17 cellular contexts compared by ENCODE assay signal in the genomic region with DNA sequence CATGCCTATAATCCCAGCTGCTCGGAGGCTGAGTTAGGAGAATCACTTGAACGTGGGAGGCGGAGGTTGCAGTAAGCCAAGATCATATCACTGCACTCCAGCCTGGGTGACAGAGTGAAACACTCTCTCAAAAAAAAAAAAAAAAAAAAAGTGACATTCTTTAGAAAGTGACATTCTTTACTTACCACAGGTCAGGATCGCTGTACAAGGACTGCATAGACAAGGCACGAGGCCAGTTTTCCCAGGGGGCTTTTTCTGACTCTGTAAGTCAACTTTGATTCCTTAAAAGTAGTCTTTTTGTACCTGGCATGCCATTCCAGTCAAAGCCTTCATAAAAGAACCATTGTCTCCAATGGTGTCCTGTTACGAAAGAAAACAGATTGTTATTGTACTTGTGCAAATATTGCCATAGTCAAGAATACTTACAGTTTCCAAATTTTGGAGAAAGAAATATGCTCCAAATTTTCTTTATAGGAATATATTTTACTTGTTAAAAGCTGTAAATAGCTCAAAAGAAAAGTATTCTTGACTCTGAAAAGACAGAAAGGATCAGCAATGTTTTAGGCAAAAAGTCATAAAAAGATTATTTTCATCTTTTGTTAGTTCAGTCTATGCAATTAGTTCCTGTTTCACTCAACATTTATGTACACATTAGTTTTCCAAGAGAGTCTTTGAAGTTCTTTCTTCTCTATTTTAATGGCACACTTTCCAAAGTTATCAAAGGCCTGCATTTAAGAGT. TPM values are rescaled to one million over a fixed set of nuclear protein-coding genes. Genes with fewer than 3 reads are reported as not detected.
DNase-seq lines count a peak whose midpoint lies in the region; ATAC-seq, FAIRE-seq and TF ChIP-seq lines count a peak whose summit lies in the region.
"Had no signal": no experiment of that assay in that cellular context is flagged by ENCODE, and none has a peak within 500 bp of the region (broad histone marks: within the 10 kb centered on the region; RNA-seq: fewer than 3 reads in every experiment).

No MANE protein-coding gene starts in this region.

- TF ChIP-seq EP300 in K562 (IDR thresholded peaks at IDR 0.05; ENCODE audit: low read length) (no peak), SK-N-SH (IDR thresholded peaks at IDR 0.05; ENCODE audit: borderline replicate concordance in 1 of 2, low read depth in 1 of 2, low read length in 1 of 2) (no peak)

- in situ Hi-C loops in K562 (cut with MboI) = no loop called here

- H3K27me3 ChIP-seq in K562 (ENCODE audit: control insufficient read depth in 2 of 2, insufficient read depth in 2 of 2, low read length in 2 of 2) (peaks cover 0 to 3% of the 10 kb centered on the region in 2 experiments; a peak in 2 of 5 replicates), pancreas (no peaks in the 10 kb centered on the region), mesenchymal stem cell (ENCODE audit: control insufficient read depth in 1 of 2, insufficient read depth in 1 of 2, low read length in 2 of 2) (no peaks in the 10 kb centered on the region), SK-N-SH (ENCODE audit: insufficient read depth) (no peaks in the 10 kb centered on the region)
- H3K27me3 ChIP-seq: transverse colon had no signal

- intact Hi-C loops in K562 (cut with micrococcal nuclease) (no loop called here), pancreas (cut with DNase I) (no loop called here)

- POLR2A ChIA-PET in K562 (lab: Yijun Ruan, JAX) = interaction anchor here (1.1 kb wide), 1 partner anchor 11 kb away, joined by 5 read pairs; no protein-coding TSS in a partner anchor
- POLR2A ChIA-PET in SK-N-SH (lab: Yijun Ruan, JAX) = no interaction called here

- no peak overlapping the region for H3K14ac ChIP-seq in mesenchymal stem cell (ENCODE audit: low read length in 2 of 2)

- no peaks in the 10 kb centered on the region; a peak in 1 of 5 replicates for H3K4me1 ChIP-seq in K562 (replicated peaks in 1 of 2; ENCODE audit: control insufficient read depth in 2 of 2, insufficient read depth in 2 of 2, low read length in 2 of 2)
- peaks cover 0 to 7% (median 6%) of the 10 kb centered on the region in 3 donors for H3K4me1 ChIP-seq in pancreas
- H3K4me1 ChIP-seq in mesenchymal stem cell (ENCODE audit: control insufficient read depth, insufficient read depth, low read depth, low read length) = no peaks in the 10 kb centered on the region
- H3K4me1 ChIP-seq in SK-N-SH (ENCODE audit: control insufficient read depth in 1 of 2, insufficient read depth in 2 of 2, low read depth in 1 of 2, low read length in 1 of 2) = no peaks in the 10 kb centered on the region
- H3K4me1 ChIP-seq: SJCRH30, transverse colon had no signal

- H3K18ac ChIP-seq in mesenchymal stem cell (ENCODE audit: low read depth in 1 of 2, low read length in 2 of 2) = no peak overlapping the region

- H3K4me2 ChIP-seq in K562 (ENCODE audit: insufficient read depth, low read length) (no peak overlapping the region), mesenchymal stem cell (ENCODE audit: low read length, poor library complexity, severe bottlenecking) (no peak overlapping the region), SK-N-SH (no peak overlapping the region)
- H3K4me2 ChIP-seq: smooth muscle cell had no signal

- 0% methylated on average over 6 of the region's 6 CpGs for WGBS in K562 (ENCODE audit: insufficient coverage, low coverage, missing lambda C conversion rate)
- WGBS in pancreas, 2 donors = 60 to 63% methylated on average over 6 of the region's 6 CpGs
- WGBS in mesenchymal stem cell = 83% methylated on average over 5 of the region's 6 CpGs
- WGBS in SK-N-SH (ENCODE audit: low lambda C conversion rate) = 81% methylated on average over 6 of the region's 6 CpGs

- H3K23ac ChIP-seq in mesenchymal stem cell (ENCODE audit: low read length in 2 of 2) = no peak overlapping the region

- H4K20me1 ChIP-seq in K562 (replicated peaks; ENCODE audit: control insufficient read depth, insufficient read depth, low read length) (no peaks in the 10 kb centered on the region), SK-N-SH (ENCODE audit: insufficient read depth) (no peaks in the 10 kb centered on the region)

- H3K27ac ChIP-seq in K562 (ENCODE audit: extremely low read depth, low read depth, low read length) (no peak overlapping the region), pancreas (peak overlapping the region in 3 of 4 donors; percentile 47 to 59 (median 57)), mesenchymal stem cell (ENCODE audit: low read length, poor library complexity, severe bottlenecking) (no peak overlapping the region), SK-N-SH (ENCODE audit: low read depth in 2 of 2, low read length in 1 of 2) (no peak overlapping the region)
- H3K27ac ChIP-seq: SJCRH30, transverse colon had no signal

- DNase-seq in DMS53 (lab: John Stamatoyannopoulos, UW) = peak; percentile 49
- peak; percentile 32 for DNase-seq in HuH-7 (ENCODE audit: low spot score)
- DNase-seq in K562 (ENCODE audit: extremely low read depth in 1 of 4, low spot score in 3 of 4) = no peak
- DNase-seq in pancreas = peak in 3 of 6 donors; percentile 26 to 29 (median 28)
- DNase-seq in mesenchymal stem cell = no peak
- no peak for DNase-seq in SK-N-SH
- DNase-seq: activated CD4-positive, alpha-beta T cell treated with anti-CD3 and anti-CD28 coated beads, Interleukin-2, amount 50 U/mL, for 4 hours; activated CD8-positive, alpha-beta memory T cell treated with anti-CD3 and anti-CD28 coated beads, Interleukin-2, amount 50 U/mL, for 48 hours; stimulated activated CD4-positive, alpha-beta T cell treated with anti-CD3 and anti-CD28 coated beads, Interleukin-2, amount 100 ng/mL, for 48 hours; stimulated activated naive CD8-positive, alpha-beta T cell treated with anti-CD3 and anti-CD28 coated beads, Interleukin-15, Interleukin-2, amounts not matched to agents 100 U/mL and 50 U/mL, for 24 hours; T-helper 2 cell; transverse colon had no signal

- BruUV-seq in K562 (replicated peaks; lab: Mats Ljungman, UMichigan) = no TSS peak

- H2BK12ac ChIP-seq in mesenchymal stem cell (ENCODE audit: low read length in 2 of 2) = no peak overlapping the region

- no peak overlapping the region for H3K4me3 ChIP-seq in K562
- H3K4me3 ChIP-seq in pancreas = no peak overlapping the region
- H3K4me3 ChIP-seq in mesenchymal stem cell (ENCODE audit: insufficient read depth in 1 of 2, low read depth in 1 of 2, low read length in 2 of 2) = no peak overlapping the region
- no peak overlapping the region for H3K4me3 ChIP-seq in SK-N-SH (ENCODE audit: low read depth in 2 of 2, low read length in 1 of 2)
- H3K4me3 ChIP-seq: SJCRH30, smooth muscle cell, transverse colon had no signal

- H2BK120ac ChIP-seq in mesenchymal stem cell (ENCODE audit: low read depth, low read length) = no peak overlapping the region

- no peak for TF ChIP-seq POLR2A in K562 (conservative IDR thresholded peaks at IDR 0.05)

- H2AFZ ChIP-seq in K562 (ENCODE audit: low read depth, low read length) (no peak overlapping the region), mesenchymal stem cell (ENCODE audit: low read depth, low read length) (no peak overlapping the region), SK-N-SH (ENCODE audit: low read depth) (no peak overlapping the region)

- no peaks in the 10 kb centered on the region for H3K79me1 ChIP-seq in mesenchymal stem cell (replicated peaks; ENCODE audit: low read length, poor library complexity, severe bottlenecking)

- H3K36me3 ChIP-seq in K562 (ENCODE audit: control insufficient read depth, insufficient read depth, low read length) (no peaks in the 10 kb centered on the region), pancreas (no peaks in the 10 kb centered on the region), mesenchymal stem cell (ENCODE audit: control insufficient read depth in 1 of 2, insufficient read depth in 2 of 2, low read depth in 1 of 2, low read length in 2 of 2) (no peaks in the 10 kb centered on the region), SK-N-SH (replicated peaks in 1 of 2; ENCODE audit: control insufficient read depth in 1 of 2, insufficient read depth in 2 of 2, low read length in 1 of 2) (no peaks in the 10 kb centered on the region)
- H3K36me3 ChIP-seq: SJCRH30, transverse colon had no signal

- FAIRE-seq in K562 (lab: Jason Lieb, UNC) (no peak), pancreas (lab: Jason Lieb, UNC) (no peak)

- TF ChIP-seq CTCF in K562 (IDR thresholded peaks at IDR 0.05 in 2 of 3, conservative IDR thresholded peaks at IDR 0.05 in 1 of 3; ENCODE audit: insufficient read depth in 2 of 3, low read depth in 1 of 3, low read length in 3 of 3) (no peak), pancreas (IDR thresholded peaks at IDR 0.05) (no peak), SK-N-SH (IDR thresholded peaks at IDR 0.05) (no peak)

- H4K91ac ChIP-seq in mesenchymal stem cell (ENCODE audit: low read length) = no peak overlapping the region

- CTCF ChIA-PET in K562 (lab: Yijun Ruan, JAX; ENCODE audit: low intra/inter-chr PET ratio) = no interaction called here
- CTCF ChIA-PET in SK-N-SH (lab: Yijun Ruan, JAX) = interaction anchor here (1.2 kb wide), 1 partner anchor 45 kb away, joined by 4 read pairs; no protein-coding TSS in a partner anchor

- H3K79me2 ChIP-seq in K562 (ENCODE audit: control insufficient read depth, insufficient read depth, low read length) (no peaks in the 10 kb centered on the region), SK-N-SH (ENCODE audit: insufficient read depth) (no peaks in the 10 kb centered on the region)

- no peaks in the 10 kb centered on the region for H3F3A ChIP-seq in SK-N-SH (replicated peaks; ENCODE audit: insufficient read depth)

- no peak overlapping the region for H2BK15ac ChIP-seq in mesenchymal stem cell (ENCODE audit: low read depth, poor library complexity, severe bottlenecking)

- no peak for ATAC-seq in K562
- peak; percentile 49 to 73 (median 65) for ATAC-seq in pancreas
- no peak for ATAC-seq in GM21381 (IDR thresholded peaks at IDR 0.05; ENCODE audit: unreplicated experiment)
- ATAC-seq: left lobe of liver; stimulated activated naive CD8-positive, alpha-beta T cell treated with anti-CD3 and anti-CD28 coated beads, Interleukin-15, Interleukin-2, amounts not matched to agents 100 U/mL and 50 U/mL, for 24 hours had no signal

- no peaks in the 10 kb centered on the region for H3K9me1 ChIP-seq in K562 (ENCODE audit: control insufficient read depth, insufficient read depth, low read length)

- no peak overlapping the region for H2BK5ac ChIP-seq in mesenchymal stem cell (ENCODE audit: low read depth, low read length, poor library complexity, severe bottlenecking)

- TF ChIP-seq RAD21 in K562 (CRISPR knock-in tag; conservative IDR thresholded peaks at IDR 0.05 in 1 of 2, IDR thresholded peaks at IDR 0.05 in 1 of 2) (no peak), SK-N-SH (IDR thresholded peaks at IDR 0.05; ENCODE audit: low read length) (no peak)

- H3K9ac ChIP-seq in K562 (ENCODE audit: insufficient read depth in 1 of 2, low read depth in 2 of 2, low read length in 2 of 2) = no peak overlapping the region
- H3K9ac ChIP-seq in mesenchymal stem cell (ENCODE audit: low read length) = no peak overlapping the region
- no peak overlapping the region for H3K9ac ChIP-seq in SK-N-SH

- H3K4ac ChIP-seq in mesenchymal stem cell (ENCODE audit: low read depth in 1 of 2, low read length in 2 of 2) = no peak overlapping the region

- H2AK5ac ChIP-seq in mesenchymal stem cell (ENCODE audit: low read length, severe bottlenecking) = no peak overlapping the region

- no peaks in the 10 kb centered on the region for H3K9me2 ChIP-seq in SK-N-SH

- H4K8ac ChIP-seq in mesenchymal stem cell (ENCODE audit: low read length) = no peak overlapping the region

- H3K9me3 ChIP-seq in K562 (replicated peaks; ENCODE audit: control insufficient read depth, insufficient read depth, low read depth, low read length) = no peaks in the 10 kb centered on the region
- H3K9me3 ChIP-seq in pancreas = no peaks in the 10 kb centered on the region
- H3K9me3 ChIP-seq in mesenchymal stem cell (ENCODE audit: control insufficient read depth, low read length) = no peaks in the 10 kb centered on the region
- no peaks in the 10 kb centered on the region for H3K9me3 ChIP-seq in SK-N-SH
- H3K9me3 ChIP-seq: SJCRH30, transverse colon had no signal

RNA-seq across cellular contexts. Expression of a gene that starts 39.3 kb away (rescaled TPM):
- 0.40 and 0.42 TPM in 2 replicates for total RNA-seq in K562 (2011; cell fraction: chromatin; rRNA removed; ENCODE audit: low replicate concordance)
- 0.39 and 0.50 TPM in 2 replicates for total RNA-seq in K562 (2011; cell fraction: nucleolus; rRNA removed)
- 0.69 TPM in 1 of 2 replicates, not detected in the other for total RNA-seq in K562 (2011; cell fraction: nucleoplasm; rRNA removed)
- total RNA-seq in K562 (2014; rRNA removed) (0.05 TPM in 1 of 2 replicates, not detected in the other), K562 (2014; rRNA removed; fragmentation: Illumina TruSeq; extraction: Trizol) (0.11 TPM in 1 of 2 replicates, not detected in the other), K562 (2015; rRNA removed; fragmentation: Illumina TruSeq; extraction: Trizol) (0.04 and 0.15 TPM in 2 replicates), K562 (2021) (0.16 and 0.36 TPM in 2 replicates), pancreas (1 to 10 TPM; 1.3 to 7.0 (median 1.7) TPM)
- polyA plus RNA-seq in K562 (2011; rRNA removed) (0.15 TPM in 1 of 2 replicates, not detected in the other), K562 (2014; fragmentation: Illumina TruSeq; extraction: Trizol) (0.12 TPM in 1 of 2 replicates, not detected in the other), K562 (2014; fragmentation: Nextera tagmentation; extraction: Ambion mirVana) (under 1 TPM in 1 of 2 experiments, not detected in 1; 0.10 TPM), K562 (2014; rRNA removed) (0.05 and 0.77 TPM in 2 replicates), pancreas (1 to 10 TPM; 2.1 to 7.2 TPM), SK-N-SH (2012; rRNA removed) (0.49 and 0.53 TPM in 2 replicates)
- polyA plus RNA-seq in K562 (2011; cell fraction: cytosol; rRNA removed) = 0.04 TPM in 1 of 2 replicates, not detected in the other
- 0.28 TPM in 1 of 2 replicates, not detected in the other for polyA plus RNA-seq in K562 (2011; cell fraction: nucleus; rRNA removed)
- polyA plus RNA-seq in K562 (2012) = 0.62 and 2.0 TPM in 2 replicates
- polyA minus RNA-seq in K562 (2011; rRNA and poly(A)+ RNA removed) = not detected in 2 replicates
- polyA minus RNA-seq in K562 (2011; cell fraction: cytosol; rRNA and poly(A)+ RNA removed) = 1.2 TPM in 1 of 2 replicates, not detected in the other
- polyA minus RNA-seq in K562 (2011; cell fraction: nucleus; rRNA and poly(A)+ RNA removed) = 0.13 TPM in 1 of 2 replicates, not detected in the other
- 0.99 TPM for polyA plus RNA-seq in mesenchymal stem cell (2013, experiment 1 of 2)
- 1.0 TPM for polyA plus RNA-seq in mesenchymal stem cell (2013, experiment 2 of 2)
- polyA plus RNA-seq in SK-N-SH (2012; cell fraction: cytosol; rRNA removed) = 0.44 and 0.46 TPM in 2 replicates
- polyA plus RNA-seq in SK-N-SH (2012; cell fraction: nucleus; rRNA removed) = 0.75 and 1.5 TPM in 2 replicates
- total RNA-seq: neural crest cell, SJCRH30 had no signal

RNA-seq across cellular contexts. Expression of a gene that starts 46.2 kb away (rescaled TPM):
- not detected in 2 replicates for total RNA-seq in K562 (2011; cell fraction: chromatin; rRNA removed; ENCODE audit: low replicate concordance)
- total RNA-seq in K562 (2011; cell fraction: nucleolus; rRNA removed) = not detected in 2 replicates
- not detected in 2 replicates for total RNA-seq in K562 (2011; cell fraction: nucleoplasm; rRNA removed)
- total RNA-seq in K562 (2014; rRNA removed) (not detected in 2 replicates), K562 (2014; rRNA removed; fragmentation: Illumina TruSeq; extraction: Trizol) (not detected in 2 replicates), K562 (2015; rRNA removed; fragmentation: Illumina TruSeq; extraction: Trizol) (not detected in 2 replicates), K562 (2021) (not detected in 2 replicates), pancreas (10 to 100 TPM in 4 of 6 donors, 1 to 10 TPM in 2; 5.1 to 42.1 (median 11.8) TPM)
- polyA plus RNA-seq in K562 (2011; rRNA removed) (not detected in 2 replicates), K562 (2014; fragmentation: Illumina TruSeq; extraction: Trizol) (0.10 TPM in 1 of 2 replicates, not detected in the other), K562 (2014; fragmentation: Nextera tagmentation; extraction: Ambion mirVana) (under 1 TPM in 1 of 2 experiments, not detected in 1; 0.15 TPM), K562 (2014; rRNA removed) (not detected in 2 replicates), pancreas (1 to 10 TPM; 4.3 to 4.7 TPM), SK-N-SH (2012; rRNA removed) (not detected in 2 replicates)
- polyA plus RNA-seq in K562 (2011; cell fraction: cytosol; rRNA removed) = not detected in 2 replicates
- polyA plus RNA-seq in K562 (2011; cell fraction: nucleus; rRNA removed) = not detected in 2 replicates
- polyA plus RNA-seq in K562 (2012) = 0.14 and 0.19 TPM in 2 replicates
- polyA minus RNA-seq in K562 (2011; rRNA and poly(A)+ RNA removed) = not detected in 2 replicates
- polyA minus RNA-seq in K562 (2011; cell fraction: cytosol; rRNA and poly(A)+ RNA removed) = not detected in 2 replicates
- polyA minus RNA-seq in K562 (2011; cell fraction: nucleus; rRNA and poly(A)+ RNA removed) = not detected in 2 replicates
- polyA plus RNA-seq in mesenchymal stem cell (2013, experiment 1 of 2) = not detected
- polyA plus RNA-seq in mesenchymal stem cell (2013, experiment 2 of 2) = not detected
- polyA plus RNA-seq in SK-N-SH (2012; cell fraction: cytosol; rRNA removed) = not detected in 2 replicates
- not detected in 2 replicates for polyA plus RNA-seq in SK-N-SH (2012; cell fraction: nucleus; rRNA removed)
- total RNA-seq: left lobe of liver, neural crest cell, SJCRH30, smooth muscle cell, transverse colon had no signal
- polyA plus RNA-seq: smooth muscle cell had no signal

Comparison
In these comparisons a context has a peak if more than half of its experiments do, and no peak if none do; other contexts are left out.
1. DNase-seq: peak in DMS53 (single experiment) and HuH-7 (single experiment); none in K562 (0 of 4), mesenchymal stem cell (single experiment) and SK-N-SH (single experiment).
2. ATAC-seq: peak in pancreas (4 of 4); none in K562 (single experiment) and GM21381 (single experiment).
3. H3K27ac ChIP-seq: peak in pancreas (3 of 4); none in K562 (single experiment), mesenchymal stem cell (single experiment) and SK-N-SH (0 of 2).